ENCODE assay signal across 7 cellular contexts in genomic region chr21:10270216-10270615, GRCh38.
A peak's percentile ranks its signal among the peaks of the same experiment; 100 is the strongest.
DNase-seq lines count a peak whose midpoint lies in the region; ATAC-seq and TF ChIP-seq lines count a peak whose summit lies in the region.
"Not testable (repeated sequence)": the region's sequence is repeated elsewhere in the genome, so short reads cannot be mapped to it uniquely, and the experiment has no call there.

No MANE protein-coding gene starts in this region.

- H4K12ac ChIP-seq in trophoblast cell (ENCODE audit: low read depth, low read length): not testable (repeated sequence)

- not testable (repeated sequence) for H2BK12ac ChIP-seq in trophoblast cell (ENCODE audit: low read length)

- not testable (repeated sequence) for H3K4me1 ChIP-seq in RWPE2 (ENCODE audit: insufficient read depth, poor library complexity, severe bottlenecking); fibroblast of lung (ENCODE audit: control insufficient read depth, extremely low read depth, insufficient read depth, low read length); trophoblast cell (ENCODE audit: control insufficient read depth in 1 of 2, insufficient read depth in 2 of 2, low read length in 2 of 2)

- not testable (repeated sequence) for H3K36me3 ChIP-seq in RWPE2 (ENCODE audit: low read depth); fibroblast of lung (ENCODE audit: control insufficient read depth, insufficient read depth, low read length); trophoblast cell (ENCODE audit: control insufficient read depth in 1 of 2, insufficient read depth in 2 of 2, low read length in 2 of 2)

- not testable (repeated sequence) for H3K27ac ChIP-seq in RWPE2 (ENCODE audit: poor library complexity, severe bottlenecking); fibroblast of lung (ENCODE audit: insufficient read depth, low read length); trophoblast cell (ENCODE audit: low read depth, low read length)

- not testable (repeated sequence) for H3K4ac ChIP-seq in trophoblast cell (ENCODE audit: low read depth, low read length)

- not testable (repeated sequence) for H3K4me2 ChIP-seq in fibroblast of lung (ENCODE audit: extremely low read depth, insufficient read depth, low read length); trophoblast cell (ENCODE audit: low read length)

- H3K4me3 ChIP-seq in RWPE2 (ENCODE audit: severe bottlenecking); fibroblast of lung (replicated peaks in 1 of 4; ENCODE audit: control extremely low read depth in 1 of 4, insufficient read depth in 1 of 4, low read depth in 3 of 4, low read length in 4 of 4); trophoblast cell (ENCODE audit: low read depth, low read length): not testable (repeated sequence)

- not testable (repeated sequence) for H3K23ac ChIP-seq in trophoblast cell (ENCODE audit: low read length)

- H2BK120ac ChIP-seq in trophoblast cell (ENCODE audit: insufficient read depth, low read length, poor library complexity): not testable (repeated sequence)

- not testable (repeated sequence) for H3K9ac ChIP-seq in fibroblast of lung (ENCODE audit: insufficient read depth, low read length); trophoblast cell (ENCODE audit: low read length)

- DNase-seq in RWPE2 (ENCODE audit: low spot score) (peak; percentile 39), brain pericyte (ENCODE audit: low read depth, low spot score) (peak; percentile 25), fibroblast of lung (ENCODE audit: low read depth in 2 of 2) (peak; percentile 6 to 31), inferior parietal cortex (ENCODE audit: extremely low spot score) (peak; percentile 64), trophoblast cell (peak; percentile 0 to 8)

- H3K18ac ChIP-seq in trophoblast cell (ENCODE audit: low read length): not testable (repeated sequence)

- H2BK5ac ChIP-seq in trophoblast cell (ENCODE audit: low read depth, low read length, poor library complexity): not testable (repeated sequence)

- H3K79me1 ChIP-seq in trophoblast cell (ENCODE audit: low read length): not testable (repeated sequence)

- H4K8ac ChIP-seq in trophoblast cell (ENCODE audit: low read depth, low read length): not testable (repeated sequence)

- not testable (repeated sequence) for H3K14ac ChIP-seq in trophoblast cell (ENCODE audit: low read length)

- H2AK5ac ChIP-seq in trophoblast cell (ENCODE audit: low read length): not testable (repeated sequence)

- H3K9me3 ChIP-seq in RWPE2 (ENCODE audit: severe bottlenecking); fibroblast of lung (ENCODE audit: control insufficient read depth, insufficient read depth, low read depth, low read length); trophoblast cell (ENCODE audit: insufficient read depth, low read depth, low read length): not testable (repeated sequence)

- not testable (repeated sequence) for H4K91ac ChIP-seq in trophoblast cell (ENCODE audit: low read depth, low read length)

- not testable (repeated sequence) for TF ChIP-seq CTCF in RWPE2 (IDR thresholded peaks at IDR 0.05; ENCODE audit: poor library complexity, severe bottlenecking); fibroblast of lung (conservative IDR thresholded peaks at IDR 0.05 in 1 of 2, IDR thresholded peaks at IDR 0.05 in 1 of 2; ENCODE audit: low read depth in 1 of 2, low read length in 2 of 2)

- ATAC-seq in GM21515 (IDR thresholded peaks at IDR 0.05; ENCODE audit: unreplicated experiment): peak; percentile 71
- peak; percentile 66 for ATAC-seq in HG03457 (IDR thresholded peaks at IDR 0.05; ENCODE audit: unreplicated experiment)
- ATAC-seq in RWPE2 (ENCODE audit: low read depth): peak; percentile 63

- H4K20me1 ChIP-seq in fibroblast of lung (ENCODE audit: control insufficient read depth, extremely low read depth, insufficient read depth, low read length): not testable (repeated sequence)

- not testable (repeated sequence) for H3K27me3 ChIP-seq in RWPE2 (ENCODE audit: insufficient read depth, poor library complexity, severe bottlenecking); fibroblast of lung (ENCODE audit: control insufficient read depth, insufficient read depth, low read length); trophoblast cell (ENCODE audit: insufficient read depth, low read length)

- not testable (repeated sequence) for H2AFZ ChIP-seq in fibroblast of lung (ENCODE audit: low read length); trophoblast cell (ENCODE audit: insufficient read depth, low read length, poor library complexity)

- WGBS in trophoblast cell (ENCODE audit: extremely low coverage, insufficient coverage, insufficient read length): no CpG with 5 or more reads among the region's 5 CpGs

- H3K79me2 ChIP-seq in fibroblast of lung (ENCODE audit: control insufficient read depth, insufficient read depth, low read length); trophoblast cell (ENCODE audit: control insufficient read depth, insufficient read depth, low read length, poor library complexity): not testable (repeated sequence)

Comparison
In these comparisons a context has a peak if more than half of its experiments do, and no peak if none do; other contexts are left out.
1. DNase-seq: peak in every context shown above with its lines; median percentile 64 in inferior parietal cortex; 39 in RWPE2; 25 in brain pericyte; 18 in fibroblast of lung; 4 in trophoblast cell.